ENCODE assay signal across 12 cellular contexts in genomic region chr6:161236091-161236633, GRCh38. TPM values are rescaled to one million over a fixed set of nuclear protein-coding genes. Genes with fewer than 3 reads are reported as not detected.
DNase-seq lines count a peak whose midpoint lies in the region; ATAC-seq and TF ChIP-seq lines count a peak whose summit lies in the region.
"Had no signal": no experiment of that assay in that cellular context is flagged by ENCODE, and none has a peak within 500 bp of the region (broad histone marks: within the 10 kb centered on the region; RNA-seq: fewer than 3 reads in every experiment).

No MANE protein-coding gene starts in this region.

- H3K9me3 Mint-ChIP-seq in activated CD4-positive, alpha-beta memory T cell treated with anti-CD3 and anti-CD28 coated beads for 36 hours = no peaks in the 10 kb centered on the region
- H3K9me3 Mint-ChIP-seq: central memory CD8-positive, alpha-beta T cell; naive thymus-derived CD8-positive, alpha-beta T cell had no signal

- intact Hi-C loops in activated CD4-positive, alpha-beta memory T cell treated with anti-CD3 and anti-CD28 coated beads for 36 hours (cut with micrococcal nuclease) = loop anchor here (1.0 to 5.0 kb wide), 4 partner anchors 10 to 244 kb away; partner anchors contain the start of genes AGPAT4 and MAP3K4

- DNase-seq in GM10266 (ENCODE audit: extremely low spot score) (peak; percentile 33), COLO829 (ENCODE audit: low spot score) (no peak), GF-D8 (lab: John Stamatoyannopoulos, UW) (no peak), A172 (ENCODE audit: low spot score) (no peak)
- DNase-seq in activated CD4-positive, alpha-beta memory T cell treated with anti-CD3 and anti-CD28 coated beads for 36 hours = peak; percentile 15
- DNase-seq: activated effector memory CD4-positive, alpha-beta T cell treated with Interleukin-2 at 50 U/mL for 16 hours; naive thymus-derived CD8-positive, alpha-beta T cell had no signal

- POLR2A ChIA-PET in activated CD4-positive, alpha-beta memory T cell treated with anti-CD3 and anti-CD28 coated beads for 36 hours (lab: Charles Lee) = interaction anchor here (0.6 to 1.3 kb wide), 3 partner anchors 10 to 1220 kb away, joined by 3 read pairs; partner anchors contain the start of gene AGPAT4

- no peak overlapping the region for H3K4me3 Mint-ChIP-seq in activated CD4-positive, alpha-beta memory T cell treated with anti-CD3 and anti-CD28 coated beads for 36 hours
- H3K4me3 Mint-ChIP-seq: central memory CD8-positive, alpha-beta T cell; naive thymus-derived CD8-positive, alpha-beta T cell had no signal

- CTCF ChIA-PET in activated CD4-positive, alpha-beta memory T cell treated with anti-CD3 and anti-CD28 coated beads for 36 hours (lab: Charles Lee) = interaction anchor here (1.1 kb wide), 1 partner anchor 10 kb away, joined by 3 read pairs; no protein-coding TSS in a partner anchor

- H3K27ac Mint-ChIP-seq in activated CD4-positive, alpha-beta memory T cell treated with anti-CD3 and anti-CD28 coated beads for 36 hours = peak overlapping the region; percentile 56
- H3K27ac Mint-ChIP-seq: naive thymus-derived CD8-positive, alpha-beta T cell had no signal

- ATAC-seq in GM19328 (IDR thresholded peaks at IDR 0.05; ENCODE audit: unreplicated experiment) = peak; percentile 54
- peak; percentile 78 for ATAC-seq in HG02870 (IDR thresholded peaks at IDR 0.05; ENCODE audit: unreplicated experiment)
- no peak for ATAC-seq in GM18907 (IDR thresholded peaks at IDR 0.05; ENCODE audit: unreplicated experiment)
- ATAC-seq: naive thymus-derived CD8-positive, alpha-beta T cell; Right ventricle myocardium inferior had no signal

- no peaks in the 10 kb centered on the region for H3K27me3 Mint-ChIP-seq in activated CD4-positive, alpha-beta memory T cell treated with anti-CD3 and anti-CD28 coated beads for 36 hours
- H3K27me3 Mint-ChIP-seq: central memory CD8-positive, alpha-beta T cell; naive thymus-derived CD8-positive, alpha-beta T cell had no signal

- no peak for TF ChIP-seq CTCF in GM10266 (IDR thresholded peaks at IDR 0.05; ENCODE audit: control insufficient read depth, insufficient read depth, low read depth, missing control alignments)

- peaks cover 4% of the 10 kb centered on the region for H3K36me3 Mint-ChIP-seq in activated CD4-positive, alpha-beta memory T cell treated with anti-CD3 and anti-CD28 coated beads for 36 hours

- H3K4me1 Mint-ChIP-seq in activated CD4-positive, alpha-beta memory T cell treated with anti-CD3 and anti-CD28 coated beads for 36 hours (ENCODE audit: low read depth) = peaks cover 29% of the 10 kb centered on the region

RNA-seq across cellular contexts. Expression of gene AGPAT4, which starts 37.7 kb away (rescaled TPM):
- total RNA-seq in activated CD4-positive, alpha-beta memory T cell treated with anti-CD3 and anti-CD28 coated beads for 36 hours = 1 to 10 TPM; 4.7 to 5.6 TPM
- total RNA-seq in A172 (2014; rRNA removed; shearing (Covaris generic)) = 4.2 and 4.4 TPM in 2 replicates

Comparison
In these comparisons a context has a peak if more than half of its experiments do, and no peak if none do; other contexts are left out.
1. DNase-seq: peak in GM10266 (single experiment) and activated CD4-positive, alpha-beta memory T cell treated with anti-CD3 and anti-CD28 coated beads for 36 hours (single experiment); none in COLO829 (single experiment), GF-D8 (single experiment) and A172 (single experiment).